Comparison of ENCODE assay signal across 10 cellular contexts in genomic region chr1:47023268-47024137, GRCh38. TPM values are rescaled to one million over a fixed set of nuclear protein-coding genes. Genes with fewer than 3 reads are reported as not detected.
A peak's percentile ranks its signal among the peaks of the same experiment; 100 is the strongest.
DNase-seq lines count a peak whose midpoint lies in the region; ATAC-seq and TF ChIP-seq lines count a peak whose summit lies in the region.
"Had no signal": no experiment of that assay in that cellular context is flagged by ENCODE, and none has a peak within 500 bp of the region (broad histone marks: within the 10 kb centered on the region; RNA-seq: fewer than 3 reads in every experiment).

Gene CYP4X1, plus strand, starts transcription at chr1:47023669. Its CDS starts 149 bp downstream, at chr1:47023818.

- DNase-seq in DMS53 (lab: John Stamatoyannopoulos, UW) (peak; percentile 68), adipocyte (ENCODE audit: low read depth) (no peak), heart left ventricle (peak; percentile 67 to 83 (median 74)), trophoblast cell (no peak), NCI-H524 (lab: John Stamatoyannopoulos, UW) (no peak)
- DNase-seq in NK-92 treated with Interleukin-12 subunit alpha and Interleukin-12 subunit beta, amount 100 ng/mL, for 24 hours (lab: John Stamatoyannopoulos, UW): no peak
- DNase-seq in activated naive CD4-positive, alpha-beta T cell treated with Interleukin-2 at 50 U/mL for 16 hours: no peak
- no peak for DNase-seq in activated T-cell treated with anti-CD3 and anti-CD28 coated beads, Interleukin-2, amount 50 U/mL, for 24 hours
- DNase-seq: COR-L47, NCI-H1092 had no signal

- no peaks in the 10 kb centered on the region for H3K79me2 ChIP-seq in trophoblast cell (ENCODE audit: control insufficient read depth, insufficient read depth, low read length, poor library complexity)

- no peak within 1 kb of the TSS for H2BK12ac ChIP-seq in trophoblast cell (ENCODE audit: low read length)

- H3K23ac ChIP-seq in trophoblast cell (ENCODE audit: low read length): no peak within 1 kb of the TSS

- H4K91ac ChIP-seq in trophoblast cell (ENCODE audit: low read depth, low read length): no peak within 1 kb of the TSS

- H3K36me3 Mint-ChIP-seq in activated T-cell treated with anti-CD3 and anti-CD28 coated beads, Interleukin-2, amount 50 U/mL, for 24 hours (ENCODE audit: low read depth): no peaks in the 10 kb centered on the region

- H3K4me1 Mint-ChIP-seq in activated T-cell treated with anti-CD3 and anti-CD28 coated beads, Interleukin-2, amount 50 U/mL, for 24 hours (ENCODE audit: low read depth): no peaks in the 10 kb centered on the region

- 2 to 8% (median 3%) methylated on average over 22 to 49 of the region's 49 CpGs for WGBS in heart left ventricle, 4 donors
- WGBS in trophoblast cell (ENCODE audit: extremely low coverage, insufficient coverage, insufficient read length): no CpG with 5 or more reads among the region's 49 CpGs

- peaks cover 22% of the 10 kb centered on the region for H3K4me1 ChIP-seq in adipocyte (ENCODE audit: control insufficient read depth, insufficient read depth, low read length)
- H3K4me1 ChIP-seq in heart left ventricle: peaks cover 0 to 60% (median 6%) of the 10 kb centered on the region in 12 donors
- H3K4me1 ChIP-seq in trophoblast cell (ENCODE audit: control insufficient read depth in 1 of 2, insufficient read depth in 2 of 2, low read length in 2 of 2): no peaks in the 10 kb centered on the region

- no peak within 1 kb of the TSS for H2AFZ ChIP-seq in trophoblast cell (ENCODE audit: insufficient read depth, low read length, poor library complexity)

- H3K36me3 ChIP-seq in adipocyte (ENCODE audit: control insufficient read depth, insufficient read depth, low read length, severe bottlenecking): no peaks in the 10 kb centered on the region
- no peaks in the 10 kb centered on the region for H3K36me3 ChIP-seq in heart left ventricle
- H3K36me3 ChIP-seq in trophoblast cell (ENCODE audit: control insufficient read depth in 1 of 2, insufficient read depth in 2 of 2, low read length in 2 of 2): no peaks in the 10 kb centered on the region

- H3K27ac ChIP-seq in heart left ventricle: peak within 1 kb of the TSS; percentile 43 to 91 (median 80)
- H3K27ac ChIP-seq in trophoblast cell (ENCODE audit: low read depth, low read length): no peak within 1 kb of the TSS

- H4K12ac ChIP-seq in trophoblast cell (ENCODE audit: low read depth, low read length): no peak within 1 kb of the TSS

- H3K4me2 ChIP-seq in trophoblast cell (ENCODE audit: low read length): peak within 1 kb of the TSS; percentile 90

- H3K4me3 Mint-ChIP-seq in activated T-cell treated with anti-CD3 and anti-CD28 coated beads, Interleukin-2, amount 50 U/mL, for 24 hours: no peak within 1 kb of the TSS

- H3K27ac Mint-ChIP-seq in activated T-cell treated with anti-CD3 and anti-CD28 coated beads, Interleukin-2, amount 50 U/mL, for 24 hours: no peak within 1 kb of the TSS

- peak; percentile 44 to 86 (median 74) for ATAC-seq in heart left ventricle

- no peak within 1 kb of the TSS for H2AK5ac ChIP-seq in trophoblast cell (ENCODE audit: low read length)

- peaks cover 45% of the 10 kb centered on the region for H3K27me3 Mint-ChIP-seq in activated T-cell treated with anti-CD3 and anti-CD28 coated beads, Interleukin-2, amount 50 U/mL, for 24 hours

- no peaks in the 10 kb centered on the region for H3K79me1 ChIP-seq in trophoblast cell (ENCODE audit: low read length)

- H4K8ac ChIP-seq in trophoblast cell (ENCODE audit: low read depth, low read length): no peak within 1 kb of the TSS

- no peak for TF ChIP-seq CTCF in heart left ventricle (IDR thresholded peaks at IDR 0.05)

- no peaks in the 10 kb centered on the region for H3K9me3 Mint-ChIP-seq in activated T-cell treated with anti-CD3 and anti-CD28 coated beads, Interleukin-2, amount 50 U/mL, for 24 hours

- H2BK5ac ChIP-seq in trophoblast cell (ENCODE audit: low read depth, low read length, poor library complexity): no peak within 1 kb of the TSS

- H3K9ac ChIP-seq in adipocyte (ENCODE audit: low read length) (peak within 1 kb of the TSS; percentile 79), trophoblast cell (ENCODE audit: low read length) (no peak within 1 kb of the TSS)

- H3K14ac ChIP-seq in trophoblast cell (ENCODE audit: low read length): no peak within 1 kb of the TSS

- no peak for TF ChIP-seq POLR2A in heart left ventricle (IDR thresholded peaks at IDR 0.05)

- no peak within 1 kb of the TSS for H3K4ac ChIP-seq in trophoblast cell (ENCODE audit: low read depth, low read length)

- H3K4me3 ChIP-seq in adipocyte (ENCODE audit: low read length): peak within 1 kb of the TSS; percentile 75
- H3K4me3 ChIP-seq in heart left ventricle: peak within 1 kb of the TSS in 11 of 12 donors; percentile 29 to 65 (median 53)
- peak within 1 kb of the TSS; percentile 48 for H3K4me3 ChIP-seq in trophoblast cell (ENCODE audit: low read depth, low read length)

- H2BK120ac ChIP-seq in trophoblast cell (ENCODE audit: insufficient read depth, low read length, poor library complexity): no peak within 1 kb of the TSS

- H3K9me3 ChIP-seq in adipocyte (ENCODE audit: control insufficient read depth, low read length): no peaks in the 10 kb centered on the region
- no peaks in the 10 kb centered on the region for H3K9me3 ChIP-seq in heart left ventricle
- H3K9me3 ChIP-seq in trophoblast cell (ENCODE audit: insufficient read depth, low read depth, low read length): no peaks in the 10 kb centered on the region

- intact Hi-C loops in heart left ventricle (cut with DNase I): no loop called here

- H3K27me3 ChIP-seq in adipocyte (replicated peaks; ENCODE audit: control insufficient read depth, insufficient read depth, low read length): no peaks in the 10 kb centered on the region
- H3K27me3 ChIP-seq in heart left ventricle: peaks cover 0 to 29% (median 3%) of the 10 kb centered on the region in 9 donors
- peaks cover 8% of the 10 kb centered on the region for H3K27me3 ChIP-seq in trophoblast cell (ENCODE audit: insufficient read depth, low read length)

- H3K18ac ChIP-seq in trophoblast cell (ENCODE audit: low read length): no peak within 1 kb of the TSS

RNA-seq across cellular contexts. Expression of gene CYP4X1, which starts in this region (rescaled TPM):
- 1 to 10 TPM in 5 of 9 donors, under 1 TPM in 4; 0.81 to 4.2 (median 1.6) TPM for total RNA-seq in heart left ventricle
- polyA plus RNA-seq in heart left ventricle: 1 to 10 TPM; 1.3 to 2.2 TPM
- not detected in 2 replicates for polyA plus RNA-seq in trophoblast cell (2013)

Comparison
In these comparisons a context has a peak if more than half of its experiments do, and no peak if none do; other contexts are left out.
1. DNase-seq: peak in DMS53 (single experiment) and heart left ventricle (5 of 5); none in adipocyte (single experiment), trophoblast cell (0 of 2), NCI-H524 (0 of 2), NK-92 treated with Interleukin-12 subunit alpha and Interleukin-12 subunit beta, amount 100 ng/mL, for 24 hours (single experiment), activated naive CD4-positive, alpha-beta T cell treated with Interleukin-2 at 50 U/mL for 16 hours (single experiment) and activated T-cell treated with anti-CD3 and anti-CD28 coated beads, Interleukin-2, amount 50 U/mL, for 24 hours (single experiment).
2. Peak in every context shown above with its lines, with median percentiles within 50 percentile points of each other: H3K4me3 ChIP-seq.